Comparison of ENCODE assay signal across 8 cellular contexts in the genomic region with DNA sequence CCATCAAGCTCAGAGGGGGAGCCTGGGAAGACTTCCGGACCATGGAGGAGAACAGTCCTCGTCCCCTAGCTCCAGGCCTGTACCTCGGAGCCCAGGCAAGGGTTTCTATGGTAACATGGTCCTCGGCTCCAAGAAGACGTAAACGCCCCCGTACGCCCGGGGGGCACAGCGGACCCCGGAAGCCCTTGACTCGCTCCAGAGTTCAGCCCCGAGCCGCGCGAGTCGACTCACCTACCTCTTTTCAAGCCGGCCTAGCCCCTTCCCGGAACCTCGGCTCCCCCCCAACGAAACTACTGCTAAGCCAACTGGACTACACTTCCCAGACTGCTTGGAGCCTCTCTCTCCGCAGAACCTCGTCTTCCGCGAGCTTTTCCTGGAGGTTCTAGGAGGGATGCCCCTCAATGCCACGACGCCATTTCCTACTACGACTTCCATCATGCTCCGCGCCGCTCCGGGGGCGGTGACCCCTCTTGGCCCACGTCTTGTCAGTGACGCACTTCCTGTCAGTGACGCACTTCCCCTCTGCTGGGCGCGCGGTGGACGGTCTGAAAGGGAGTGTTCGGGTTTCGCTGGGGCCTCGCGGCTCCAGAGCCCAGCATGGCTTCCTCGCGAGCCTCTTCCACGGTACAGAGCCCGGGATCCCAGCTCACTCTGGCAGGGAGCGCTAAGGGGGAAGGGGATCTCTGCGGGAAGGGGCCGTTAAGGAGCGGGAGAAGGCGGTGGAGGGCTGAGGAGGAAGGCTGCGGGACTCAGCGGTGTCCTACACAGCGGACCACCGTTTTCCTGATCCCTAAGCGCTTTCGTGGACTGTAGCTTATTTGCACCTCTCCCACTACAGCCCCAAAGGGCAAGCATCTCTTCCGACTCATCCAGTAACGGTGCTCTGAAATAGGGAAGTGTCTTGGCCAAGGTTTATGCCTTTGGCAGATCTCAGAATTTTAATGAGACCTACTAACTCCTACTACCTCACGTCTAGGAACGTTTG. TPM values are rescaled to one million over a fixed set of nuclear protein-coding genes. Genes with fewer than 3 reads are reported as not detected.
A peak's percentile ranks its signal among the peaks of the same experiment; 100 is the strongest.
DNase-seq lines count a peak whose midpoint lies in the region; ATAC-seq, FAIRE-seq and TF ChIP-seq lines count a peak whose summit lies in the region.

A gene (minus strand): TSS at position 426 of the 985 bp plus-strand sequence. CDS start 3,065 bp downstream, outside the sequence.
A gene (plus strand): TSS at position 512 of the 985 bp plus-strand sequence. CDS start 86 bp downstream, at position 598.

- H3K27ac ChIP-seq in WERI-Rb-1 = peak within 1 kb of the TSS; percentile 91

- H3K9me3 ChIP-seq in WERI-Rb-1 (ENCODE audit: severe bottlenecking) = no peaks in the 10 kb centered on the region

- H3K4me3 ChIP-seq in WERI-Rb-1 (ENCODE audit: low read depth, low read length) (peak within 1 kb of the TSS; percentile 72), bronchial epithelial cell (ENCODE audit: low read depth, low read length) (peak within 1 kb of the TSS; percentile 85)

- no peak for FAIRE-seq in bronchial epithelial cell (lab: Jason Lieb, UNC)

- H3K27me3 ChIP-seq in WERI-Rb-1 (ENCODE audit: insufficient read depth, low read depth, severe bottlenecking) (no peaks in the 10 kb centered on the region), bronchial epithelial cell (ENCODE audit: control insufficient read depth, insufficient read depth, low read length) (no peaks in the 10 kb centered on the region)

- TF ChIP-seq CTCF in WERI-Rb-1 (IDR thresholded peaks at IDR 0.05; ENCODE audit: low read depth, low read length) (no peak), bronchial epithelial cell (IDR thresholded peaks at IDR 0.05; ENCODE audit: insufficient read depth, low read length, severe bottlenecking) (no peak)

- DNase-seq in AG08395 (ENCODE audit: low spot score) (peak; percentile 98), NCI-H2227 (lab: John Stamatoyannopoulos, UW; ENCODE audit: unreplicated experiment) (peak; percentile 97), WERI-Rb-1 (peak; percentile 99), bronchial epithelial cell (ENCODE audit: low read depth) (peak; percentile 93), iPS-NIHi7 (ENCODE audit: extremely low spot score) (peak; percentile 98), smooth muscle cell of the brain vasculature (ENCODE audit: low read depth, low spot score) (peak; percentile 98)

- H3K36me3 ChIP-seq in WERI-Rb-1 (peaks cover 68% of the 10 kb centered on the region), bronchial epithelial cell (ENCODE audit: control insufficient read depth, insufficient read depth, low read length) (peaks cover 21% of the 10 kb centered on the region)

- ATAC-seq in GM18909 (IDR thresholded peaks at IDR 0.05; ENCODE audit: poor library complexity, unreplicated experiment) (peak; percentile 99), HG03159 (IDR thresholded peaks at IDR 0.05; ENCODE audit: unreplicated experiment) (peak; percentile 98)

RNA-seq across cellular contexts. Expression of the first gene that starts in this region (rescaled TPM):
- total RNA-seq in bronchial epithelial cell = 24.7 and 30.6 TPM in 2 replicates

RNA-seq across cellular contexts. Expression of the second gene that starts in this region (rescaled TPM):
- 34.7 and 45.3 TPM in 2 replicates for total RNA-seq in bronchial epithelial cell

Comparison
In these comparisons a context has a peak if more than half of its experiments do, and no peak if none do; other contexts are left out.
1. Peak in every context shown above with its lines: DNase-seq, ATAC-seq, H3K4me3 ChIP-seq and H3K27ac ChIP-seq.